Comparison of ENCODE assay signal across 11 cellular contexts in genomic region chr4:78667764-78668163, GRCh38.
DNase-seq lines count a peak whose midpoint lies in the region; ATAC-seq, FAIRE-seq and TF ChIP-seq lines count a peak whose summit lies in the region.
"Had no signal": no experiment of that assay in that cellular context is flagged by ENCODE, and none has a peak within 500 bp of the region (broad histone marks: within the 10 kb centered on the region; RNA-seq: fewer than 3 reads in every experiment).

No MANE protein-coding gene starts in this region.

- no peaks in the 10 kb centered on the region for H3K36me3 ChIP-seq in GM12878 (ENCODE audit: control insufficient read depth in 2 of 2, insufficient read depth in 2 of 2, low read length in 1 of 2)

- DNase-seq in GM12878 (ENCODE audit: low read depth, low spot score): peak; percentile 69
- no peak for DNase-seq in DMS53 (lab: John Stamatoyannopoulos, UW)
- DNase-seq in cerebellar cortex (ENCODE audit: low spot score): no peak
- DNase-seq in NCI-H1436 (lab: John Stamatoyannopoulos, UW): no peak
- no peak for DNase-seq in NCI-H2227 treated with DMSO at 0.1 percent for 48 hours (lab: John Stamatoyannopoulos, UW)
- DNase-seq: mesendoderm, NCI-H510A had no signal

- H4K20me1 ChIP-seq in GM12878 (ENCODE audit: control insufficient read depth, insufficient read depth): no peaks in the 10 kb centered on the region

- H3K9me3 ChIP-seq in GM12878 (replicated peaks; ENCODE audit: control insufficient read depth, insufficient read depth, low read length): no peaks in the 10 kb centered on the region; the same call in 2 of the 3 replicates

- H3K4me1 ChIP-seq in GM12878 (ENCODE audit: control insufficient read depth, insufficient read depth, low read length): peaks cover 16% of the 10 kb centered on the region

- TF ChIP-seq EP300 in GM12878 (IDR thresholded peaks at IDR 0.05; ENCODE audit: borderline replicate concordance in 1 of 2, control insufficient read depth in 1 of 2, low read depth in 2 of 2, low read length in 2 of 2): 0 out of 4 replicates have a peak, but pooled peaks have one; percentile 28 to 37

- peak overlapping the region; percentile 62 for H3K4me2 ChIP-seq in GM12878 (ENCODE audit: control insufficient read depth, insufficient read depth)

- H3K9ac ChIP-seq in GM12878 (ENCODE audit: control insufficient read depth, insufficient read depth, low read length): no peak overlapping the region

- peak overlapping the region; percentile 31; the same call in 1 of the 2 replicates for H2AFZ ChIP-seq in GM12878 (ENCODE audit: control insufficient read depth, low read depth, low read length)

- no TSS peak for BruUV-seq in GM12878 (replicated peaks; lab: Mats Ljungman, UMichigan)

- WGBS in GM12878 (ENCODE audit: insufficient coverage, insufficient replicate concordance, low lambda C conversion rate, missing lambda C conversion rate): 0% methylated on average over 2 of the region's 2 CpGs

- RAD21 ChIA-PET in GM12878 (lab: Charles Lee; ENCODE audit: unreplicated experiment): interaction anchor here (0.9 to 3.8 kb wide), 9 partner anchors 9 to 195 kb away, joined by 3 to 10 read pairs (median 3); no protein-coding TSS in a partner anchor

- H3K27ac ChIP-seq in GM12878 (ENCODE audit: control insufficient read depth, insufficient read depth): no peak overlapping the region

- POLR2A ChIA-PET in GM12878 (lab: Charles Lee): interaction anchor here (0.6 to 3.0 kb wide), 5 partner anchors 11 to 804 kb away, joined by 3 to 7 read pairs (median 4); no protein-coding TSS in a partner anchor

- FAIRE-seq in GM12878 (lab: Jason Lieb, UNC): no peak
- FAIRE-seq: G401.6 had no signal

- H3K79me2 ChIP-seq in GM12878 (ENCODE audit: control insufficient read depth, insufficient read depth, low read length): no peaks in the 10 kb centered on the region

- H3K4me3 ChIP-seq in GM12878: peak overlapping the region; percentile 27; the same call in 1 of the 2 replicates

- intact Hi-C loops in GM12878 (cut with micrococcal nuclease; ENCODE audit: unreplicated experiment): no loop called here

- CTCF ChIA-PET in GM12878 (lab: Yijun Ruan, JAX): interaction anchor here (1.0 to 2.7 kb wide), 11 partner anchors 9 to 200 kb away, joined by 3 to 11 read pairs (median 4); no protein-coding TSS in a partner anchor

- TF ChIP-seq POLR2A in GM12878 (IDR thresholded peaks at IDR 0.05; ENCODE audit: low read depth, low read length): no peak

- H3K27me3 ChIP-seq in GM12878 (replicated peaks in 1 of 2; ENCODE audit: control insufficient read depth in 2 of 2, insufficient read depth in 2 of 2, low read length in 1 of 2): peaks cover 0 to 1% of the 10 kb centered on the region in 2 experiments; a peak in 1 of 4 replicates

- SMC1A ChIA-PET in GM12878 (lab: Charles Lee; ENCODE audit: uncharacterized antibody, unreplicated experiment): interaction anchor here (0.7 to 4.6 kb wide), 22 partner anchors 9 to 196 kb away, joined by 3 to 16 read pairs (median 4); no protein-coding TSS in a partner anchor

- in situ Hi-C loops in GM12878 (cut with MboI): no loop called here

- ATAC-seq in GM18499 (IDR thresholded peaks at IDR 0.05; ENCODE audit: insufficient read depth, unreplicated experiment) (peak; percentile 83), GM19468 (IDR thresholded peaks at IDR 0.05; ENCODE audit: extremely low read depth, unreplicated experiment) (peak; percentile 65), HG03064 (IDR thresholded peaks at IDR 0.05; ENCODE audit: low read depth, unreplicated experiment) (peak; percentile 87), GM12878 (peak; percentile 86)

- TF ChIP-seq CTCF in GM12878 (IDR thresholded peaks at IDR 0.05 in 2 of 3, conservative IDR thresholded peaks at IDR 0.05 in 1 of 3; ENCODE audit: control insufficient read depth in 2 of 3, extremely low read depth in 1 of 3, insufficient read depth in 1 of 3, low read depth in 3 of 3, low read length in 3 of 3): no peak

- no peak for TF ChIP-seq RAD21 in GM12878 (IDR thresholded peaks at IDR 0.05; ENCODE audit: insufficient read depth, low read depth, low read length)

TF ChIP-seq in GM12878, 131 proteins besides CTCF, POLR2A, EP300 and RAD21 (continues in another document):
- TF ChIP-seq IKZF2 (IDR thresholded peaks at IDR 0.05) (peak; percentile 51 to 62; a peak in 3 of 4 replicates), MTA3 (IDR thresholded peaks at IDR 0.05; ENCODE audit: borderline replicate concordance, low read length) (0 out of 2 replicates have a peak, but pooled peaks have one; percentile 46), POLR2AphosphoS5 (IDR thresholded peaks at IDR 0.05; ENCODE audit: low read length) (no peak), ATF2 (IDR thresholded peaks at IDR 0.05; ENCODE audit: low read length) (peak; percentile 73; the same call in 1 of the 2 replicates), BCL11A (IDR thresholded peaks at IDR 0.05; ENCODE audit: low read depth, low read length) (0 out of 2 replicates have a peak, but pooled peaks have one; percentile 47), ASH2L (IDR thresholded peaks at IDR 0.05; ENCODE audit: borderline replicate concordance, low read depth) (0 out of 2 replicates have a peak, but pooled peaks have one; percentile 43), NFIC (IDR thresholded peaks at IDR 0.05; ENCODE audit: low read depth, low read length) (peak; percentile 75; the same call in 1 of the 2 replicates), JUNB (IDR thresholded peaks at IDR 0.05) (peak; percentile 64), EGR1 (IDR thresholded peaks at IDR 0.05; ENCODE audit: borderline replicate concordance in 1 of 2, low read depth in 2 of 2, low read length in 2 of 2) (no peak), ZNF622 (IDR thresholded peaks at IDR 0.05) (no peak), IKZF1 (conservative IDR thresholded peaks at IDR 0.05) (peak; percentile 40; the same call in 1 of the 2 replicates), BHLHE40 (IDR thresholded peaks at IDR 0.05; ENCODE audit: borderline replicate concordance in 1 of 2, low read depth in 2 of 2, low read length in 1 of 2) (peak; percentile 50 to 77; a peak in 3 of 4 replicates), SPI1 (IDR thresholded peaks at IDR 0.05; ENCODE audit: borderline replicate concordance, insufficient read depth, low read depth, low read length) (peak; percentile 79), CREM (IDR thresholded peaks at IDR 0.05; ENCODE audit: low read depth) (peak; percentile 30; the same call in 1 of the 2 replicates), PBX3 (IDR thresholded peaks at IDR 0.05; ENCODE audit: insufficient replicate concordance, low read depth, low read length) (no peak), IRF4 (IDR thresholded peaks at IDR 0.05; ENCODE audit: low read depth, low read length) (0 out of 2 replicates have a peak, but pooled peaks have one; percentile 56), RAD51 (IDR thresholded peaks at IDR 0.05) (0 out of 2 replicates have a peak, but pooled peaks have one; percentile 13), DPF2 (IDR thresholded peaks at IDR 0.05) (peak; percentile 34; the same call in 1 of the 2 replicates)
- TF ChIP-seq, protein P1, sequence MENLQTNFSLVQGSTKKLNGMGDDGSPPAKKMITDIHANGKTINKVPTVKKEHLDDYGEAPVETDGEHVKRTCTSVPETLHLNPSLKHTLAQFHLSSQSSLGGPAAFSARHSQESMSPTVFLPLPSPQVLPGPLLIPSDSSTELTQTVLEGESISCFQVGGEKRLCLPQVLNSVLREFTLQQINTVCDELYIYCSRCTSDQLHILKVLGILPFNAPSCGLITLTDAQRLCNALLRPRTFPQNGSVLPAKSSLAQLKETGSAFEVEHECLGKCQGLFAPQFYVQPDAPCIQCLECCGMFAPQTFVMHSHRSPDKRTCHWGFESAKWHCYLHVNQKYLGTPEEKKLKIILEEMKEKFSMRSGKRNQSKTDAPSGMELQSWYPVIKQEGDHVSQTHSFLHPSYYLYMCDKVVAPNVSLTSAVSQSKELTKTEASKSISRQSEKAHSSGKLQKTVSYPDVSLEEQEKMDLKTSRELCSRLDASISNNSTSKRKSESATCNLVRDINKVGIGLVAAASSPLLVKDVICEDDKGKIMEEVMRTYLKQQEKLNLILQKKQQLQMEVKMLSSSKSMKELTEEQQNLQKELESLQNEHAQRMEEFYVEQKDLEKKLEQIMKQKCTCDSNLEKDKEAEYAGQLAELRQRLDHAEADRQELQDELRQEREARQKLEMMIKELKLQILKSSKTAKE (IDR thresholded peaks at IDR 0.05; ENCODE audit: low read depth, poor library complexity, severe bottlenecking): peak; percentile 24
- TF ChIP-seq, protein P2, sequence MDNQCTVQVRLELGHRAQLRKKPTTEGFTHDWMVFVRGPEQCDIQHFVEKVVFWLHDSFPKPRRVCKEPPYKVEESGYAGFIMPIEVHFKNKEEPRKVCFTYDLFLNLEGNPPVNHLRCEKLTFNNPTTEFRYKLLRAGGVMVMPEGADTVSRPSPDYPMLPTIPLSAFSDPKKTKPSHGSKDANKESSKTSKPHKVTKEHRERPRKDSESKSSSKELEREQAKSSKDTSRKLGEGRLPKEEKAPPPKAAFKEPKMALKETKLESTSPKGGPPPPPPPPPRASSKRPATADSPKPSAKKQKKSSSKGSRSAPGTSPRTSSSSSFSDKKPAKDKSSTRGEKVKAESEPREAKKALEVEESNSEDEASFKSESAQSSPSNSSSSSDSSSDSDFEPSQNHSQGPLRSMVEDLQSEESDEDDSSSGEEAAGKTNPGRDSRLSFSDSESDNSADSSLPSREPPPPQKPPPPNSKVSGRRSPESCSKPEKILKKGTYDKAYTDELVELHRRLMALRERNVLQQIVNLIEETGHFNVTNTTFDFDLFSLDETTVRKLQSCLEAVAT (IDR thresholded peaks at IDR 0.05): no peak
